In genomic region chr14:58969951-58970751, GRCh38 we compare ENCODE assay signal across 13 cellular contexts.
DNase-seq lines count a peak whose midpoint lies in the region; ATAC-seq and TF ChIP-seq lines count a peak whose summit lies in the region.
"Had no signal": no experiment of that assay in that cellular context is flagged by ENCODE, and none has a peak within 500 bp of the region (broad histone marks: within the 10 kb centered on the region; RNA-seq: fewer than 3 reads in every experiment).

No MANE protein-coding gene starts in this region.

- no peak overlapping the region for H3K14ac ChIP-seq in neuronal stem cell (ENCODE audit: low read length)

- no peak for TF ChIP-seq POLR2A in esophagus muscularis mucosa (IDR thresholded peaks at IDR 0.05; ENCODE audit: low read depth)

- whole genome bisulfite sequencing in ectodermal cell, 2 experiments, result 16 to 24% methylated on average over 10 of the region's 10 CpGs
- WGBS in neuronal stem cell (ENCODE audit: extremely low coverage in 2 of 2, insufficient read length in 2 of 2, insufficient replicate concordance in 1 of 2), 2 donors, result no CpG with 5 or more reads among the region's 10 CpGs
- WGBS in esophagus muscularis mucosa, result 88% methylated on average over 10 of the region's 10 CpGs

- no peak overlapping the region for H2BK120ac ChIP-seq in neuronal stem cell (ENCODE audit: low read depth, low read length)

- H3K27me3 ChIP-seq in ectodermal cell (ENCODE audit: control insufficient read depth, insufficient read depth, low read length, poor library complexity, severe bottlenecking), result no peaks in the 10 kb centered on the region
- no peaks in the 10 kb centered on the region for H3K27me3 ChIP-seq in neuronal stem cell (ENCODE audit: control insufficient read depth in 3 of 3, insufficient read depth in 3 of 3, low read depth in 1 of 3, low read length in 3 of 3)
- H3K27me3 ChIP-seq in esophagus muscularis mucosa, result no peaks in the 10 kb centered on the region

- H3K9ac ChIP-seq in neuronal stem cell (ENCODE audit: low read depth, low read length, poor library complexity), result no peak overlapping the region

- H3K4me1 ChIP-seq in ectodermal cell (ENCODE audit: control insufficient read depth, insufficient read depth, low read length), result peaks cover 13% of the 10 kb centered on the region
- peaks cover 0 to 8% of the 10 kb centered on the region in 2 donors for H3K4me1 ChIP-seq in neuronal stem cell (ENCODE audit: control insufficient read depth in 2 of 2, insufficient read depth in 1 of 2, low read depth in 1 of 2, low read length in 2 of 2)
- H3K4me1 ChIP-seq in esophagus muscularis mucosa, result peaks cover 0 to 6% (median 0%) of the 10 kb centered on the region in 4 donors

- ATAC-seq in GM19025 (IDR thresholded peaks at IDR 0.05; ENCODE audit: low read depth, unreplicated experiment), result peak; percentile 68
- ATAC-seq in HG03520 (IDR thresholded peaks at IDR 0.05; ENCODE audit: unreplicated experiment), result peak; percentile 49
- ATAC-seq: PC-3 had no signal

- peak overlapping the region; percentile 12 for H2AFZ ChIP-seq in neuronal stem cell (ENCODE audit: low read length)

- intact Hi-C loops in esophagus muscularis mucosa (cut with DNase I), result no loop called here

- H2AK5ac ChIP-seq in neuronal stem cell (ENCODE audit: low read depth, low read length), result no peak overlapping the region

- H3K18ac ChIP-seq in neuronal stem cell (ENCODE audit: low read length), result no peak overlapping the region

- no peak for TF ChIP-seq EP300 in esophagus muscularis mucosa (IDR thresholded peaks at IDR 0.05)

- H2BK12ac ChIP-seq in neuronal stem cell (ENCODE audit: low read length), result no peak overlapping the region

- H3K4me3 ChIP-seq in ectodermal cell (ENCODE audit: insufficient read depth, low read depth, low read length) (no peak overlapping the region), neuronal stem cell (ENCODE audit: low read length in 2 of 2) (peak overlapping the region in 1 of 2 donors; percentile 22), esophagus muscularis mucosa (no peak overlapping the region)

- peak overlapping the region; percentile 28 for H2BK15ac ChIP-seq in neuronal stem cell (ENCODE audit: low read length)

- no peak overlapping the region for H4K8ac ChIP-seq in neuronal stem cell (ENCODE audit: low read depth, low read length)

- no peak overlapping the region for H3K4me2 ChIP-seq in neuronal stem cell (ENCODE audit: insufficient read depth, low read length, poor library complexity, severe bottlenecking)

- H3K36me3 ChIP-seq in ectodermal cell (ENCODE audit: control insufficient read depth, insufficient read depth, low read length) (no peaks in the 10 kb centered on the region), neuronal stem cell (replicated peaks in 1 of 2; ENCODE audit: control insufficient read depth in 2 of 2, insufficient read depth in 2 of 2, low read length in 2 of 2) (no peaks in the 10 kb centered on the region), esophagus muscularis mucosa (no peaks in the 10 kb centered on the region)

- no peak for TF ChIP-seq CTCF in GM20000 (IDR thresholded peaks at IDR 0.05; ENCODE audit: extremely low read depth, missing control alignments)
- TF ChIP-seq CTCF in esophagus muscularis mucosa (IDR thresholded peaks at IDR 0.05), result no peak

- no peaks in the 10 kb centered on the region for H3K79me1 ChIP-seq in neuronal stem cell (ENCODE audit: low read depth, low read length)

- peak overlapping the region; percentile 44 for H3K23ac ChIP-seq in neuronal stem cell (ENCODE audit: low read depth, low read length, poor library complexity)

- H3K27ac ChIP-seq in ectodermal cell (ENCODE audit: insufficient read depth, low read depth, low read length, poor library complexity, severe bottlenecking) (peak overlapping the region; percentile 22), neuronal stem cell (replicated peaks; ENCODE audit: low read length) (no peak overlapping the region), esophagus muscularis mucosa (replicated peaks in 1 of 4) (no peak overlapping the region)

- no peak overlapping the region for H3K4ac ChIP-seq in neuronal stem cell (ENCODE audit: low read length)

- no peak overlapping the region for H4K91ac ChIP-seq in neuronal stem cell (ENCODE audit: low read depth, low read length, poor library complexity)

- H3K9me3 ChIP-seq in ectodermal cell (ENCODE audit: control insufficient read depth, low read length), result no peaks in the 10 kb centered on the region
- H3K9me3 ChIP-seq in neuronal stem cell (replicated peaks in 1 of 2; ENCODE audit: control insufficient read depth in 2 of 2, insufficient read depth in 1 of 2, low read depth in 1 of 2, low read length in 2 of 2), result no peaks in the 10 kb centered on the region
- no peaks in the 10 kb centered on the region for H3K9me3 ChIP-seq in esophagus muscularis mucosa

- DNase-seq in neuronal stem cell (ENCODE audit: low spot score) (no peak), AG08395 (ENCODE audit: low spot score) (no peak), GM20000 (ENCODE audit: low spot score) (no peak), esophagus muscularis mucosa (ENCODE audit: extremely low spot score) (no peak), CD1c-positive myeloid dendritic cell (ENCODE audit: extremely low spot score) (no peak)
- DNase-seq: activated CD8-positive, alpha-beta memory T cell treated with anti-CD3 and anti-CD28 coated beads, Interleukin-2, amount 50 U/mL, for 48 hours; Calu3; KG1; NCI-H2081 treated with DMSO at 0.1 percent for 48 hours; PC-3 had no signal

- H2BK5ac ChIP-seq in neuronal stem cell (ENCODE audit: low read length), result no peak overlapping the region
